ENCODE assay signal across 18 cellular contexts in the genomic region with DNA sequence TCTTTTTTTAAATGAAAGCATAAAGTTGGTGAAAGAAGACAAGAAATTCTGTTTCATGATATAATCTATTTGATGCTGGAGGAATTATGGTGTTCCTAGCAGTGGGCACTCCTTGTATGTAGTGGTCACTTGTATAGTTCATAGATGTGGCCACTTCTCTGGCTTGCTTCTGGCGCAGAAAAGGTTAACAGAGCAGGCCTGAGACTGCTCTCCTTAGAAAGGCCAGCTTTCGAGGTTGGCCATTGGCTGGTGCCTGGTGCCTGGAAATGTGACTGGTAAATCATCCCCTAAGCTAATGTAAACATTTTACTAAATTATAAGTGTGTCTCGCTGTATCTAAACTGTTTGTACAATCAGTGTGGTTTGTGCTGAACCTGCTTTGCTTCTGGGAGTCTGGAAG.
A peak's percentile ranks its signal among the peaks of the same experiment; 100 is the strongest.
DNase-seq lines count a peak whose midpoint lies in the region; ATAC-seq and TF ChIP-seq lines count a peak whose summit lies in the region.
"Had no signal": no experiment of that assay in that cellular context is flagged by ENCODE, and none has a peak within 500 bp of the region (broad histone marks: within the 10 kb centered on the region; RNA-seq: fewer than 3 reads in every experiment).

No MANE protein-coding gene starts in this region.

- H3K27me3 Mint-ChIP-seq in endodermal cell (ENCODE audit: insufficient read depth): no peaks in the 10 kb centered on the region
- H3K27me3 Mint-ChIP-seq in neural progenitor cell (ENCODE audit: insufficient read depth, low read depth): no peaks in the 10 kb centered on the region

- H3K4me1 ChIP-seq in HUES48 (ENCODE audit: control insufficient read depth, insufficient read depth, low read length) (peaks cover 24% of the 10 kb centered on the region), endodermal cell (ENCODE audit: control insufficient read depth, insufficient read depth, low read length) (peaks cover 20% of the 10 kb centered on the region), neural progenitor cell (peaks cover 18% of the 10 kb centered on the region)

- H3K9me3 Mint-ChIP-seq in endodermal cell: no peaks in the 10 kb centered on the region
- H3K9me3 Mint-ChIP-seq in neural progenitor cell: no peaks in the 10 kb centered on the region
- H3K9me3 Mint-ChIP-seq: CD4-positive, alpha-beta T cell; HFFc6 had no signal

- peak; percentile 30 for DNase-seq in NCI-H2081 treated with DMSO at 0.1 percent for 48 hours (lab: John Stamatoyannopoulos, UW)
- peak; percentile 69 for DNase-seq in endodermal cell
- no peak for DNase-seq in neural progenitor cell (ENCODE audit: low spot score)
- no peak for DNase-seq in NCI-H146 treated with DMSO at 0.1 percent for 48 hours (lab: John Stamatoyannopoulos, UW; ENCODE audit: unreplicated experiment)
- no peak for DNase-seq in cerebellar nuclear complex (lab: John Stamatoyannopoulos, UW)
- DNase-seq: CD4-positive, alpha-beta T cell; HFFc6; Karpas-422; MV-4-11; NCI-H1105 treated with DMSO at 0.1 percent for 48 hours; NCI-H1694; SJCRH30; T-helper 1 cell had no signal

- no peak overlapping the region for H3K4me2 ChIP-seq in neural progenitor cell
- H3K4me2 ChIP-seq: BLaER1 had no signal

- H3K4me3 Mint-ChIP-seq in endodermal cell: no peak overlapping the region
- H3K4me3 Mint-ChIP-seq in neural progenitor cell: no peak overlapping the region
- H3K4me3 Mint-ChIP-seq: CD4-positive, alpha-beta T cell; HFFc6 had no signal

- peaks cover 41% of the 10 kb centered on the region for H3K4me1 Mint-ChIP-seq in endodermal cell
- peaks cover 22% of the 10 kb centered on the region for H3K4me1 Mint-ChIP-seq in neural progenitor cell

- no peaks in the 10 kb centered on the region for H4K20me1 ChIP-seq in neural progenitor cell (ENCODE audit: low read depth)
- H4K20me1 ChIP-seq: BLaER1 had no signal

- TF ChIP-seq CTCF in endodermal cell (conservative IDR thresholded peaks at IDR 0.05) (no peak), neural progenitor cell (IDR thresholded peaks at IDR 0.05) (no peak)

- H3K9me3 ChIP-seq in HUES48 (ENCODE audit: control insufficient read depth, insufficient read depth, low read length): no peaks in the 10 kb centered on the region
- H3K9me3 ChIP-seq in endodermal cell (ENCODE audit: control insufficient read depth, low read length): no peaks in the 10 kb centered on the region
- H3K9me3 ChIP-seq in neural progenitor cell (ENCODE audit: low read depth): no peaks in the 10 kb centered on the region
- H3K9me3 ChIP-seq: BLaER1, SJCRH30 had no signal

- peak overlapping the region; percentile 87 for H3K27ac ChIP-seq in HUES48 (ENCODE audit: low read depth, low read length)
- H3K27ac ChIP-seq in endodermal cell (ENCODE audit: low read depth, low read length): no peak overlapping the region
- H3K27ac ChIP-seq in neural progenitor cell: no peak overlapping the region
- H3K27ac ChIP-seq: BLaER1, HL-60, SJCRH30 had no signal

- H3K36me3 Mint-ChIP-seq in endodermal cell (ENCODE audit: low read depth) (no peaks in the 10 kb centered on the region), neural progenitor cell (peaks cover 2% of the 10 kb centered on the region)

- H3K27ac Mint-ChIP-seq in endodermal cell: peak overlapping the region; percentile 89
- H3K27ac Mint-ChIP-seq in neural progenitor cell: peak overlapping the region; percentile 2
- H3K27ac Mint-ChIP-seq: CD4-positive, alpha-beta T cell; HFFc6 had no signal

- peak overlapping the region; percentile 48; the same call in 1 of the 2 replicates for H3K4me3 ChIP-seq in HUES48 (ENCODE audit: low read depth, low read length)
- no peak overlapping the region for H3K4me3 ChIP-seq in endodermal cell (ENCODE audit: low read length)
- H3K4me3 ChIP-seq in neural progenitor cell: no peak overlapping the region
- H3K4me3 ChIP-seq: BLaER1, GM12878, SJCRH30 had no signal

- H3F3A ChIP-seq in neural progenitor cell (ENCODE audit: low read depth): no peaks in the 10 kb centered on the region

- no peak overlapping the region for H3K9ac ChIP-seq in HUES48 (ENCODE audit: low read depth, low read length)
- peak overlapping the region; percentile 59 for H3K9ac ChIP-seq in endodermal cell (ENCODE audit: extremely low read depth, low read length, poor library complexity, severe bottlenecking)
- no peak overlapping the region for H3K9ac ChIP-seq in neural progenitor cell
- H3K9ac ChIP-seq: BLaER1 had no signal

- H3K79me2 ChIP-seq in neural progenitor cell (ENCODE audit: low read depth): no peaks in the 10 kb centered on the region

- no peak for ATAC-seq in HG03280 (IDR thresholded peaks at IDR 0.05; ENCODE audit: unreplicated experiment)
- ATAC-seq: GM12878 had no signal

- H2AFZ ChIP-seq in neural progenitor cell (replicated peaks): no peak overlapping the region

- H3K36me3 ChIP-seq in HUES48 (ENCODE audit: control insufficient read depth, insufficient read depth, low read length): no peaks in the 10 kb centered on the region
- H3K36me3 ChIP-seq in endodermal cell (ENCODE audit: control insufficient read depth, insufficient read depth, low read length): no peaks in the 10 kb centered on the region
- no peaks in the 10 kb centered on the region for H3K36me3 ChIP-seq in neural progenitor cell
- H3K36me3 ChIP-seq: BLaER1, SJCRH30 had no signal

- WGBS in endodermal cell (ENCODE audit: insufficient coverage in 1 of 2, insufficient read length in 1 of 2), 2 experiments: 59% methylated on average over 3 of the region's 3 CpGs; no CpG with 5 or more reads in 1 of the 2 experiments

- H3K27me3 ChIP-seq in HUES48 (ENCODE audit: control insufficient read depth, insufficient read depth, low read length): peaks cover 12% of the 10 kb centered on the region; the same call in 1 of the 2 replicates
- no peaks in the 10 kb centered on the region for H3K27me3 ChIP-seq in endodermal cell (ENCODE audit: control insufficient read depth, insufficient read depth, low read length, poor library complexity, severe bottlenecking)
- no peaks in the 10 kb centered on the region for H3K27me3 ChIP-seq in neural progenitor cell
- H3K27me3 ChIP-seq: BLaER1 had no signal

Comparison
In these comparisons a context has a peak if more than half of its experiments do, and no peak if none do; other contexts are left out.
1. DNase-seq: peak in NCI-H2081 treated with DMSO at 0.1 percent for 48 hours (single experiment) and endodermal cell (single experiment); none in neural progenitor cell (single experiment), NCI-H146 treated with DMSO at 0.1 percent for 48 hours (single experiment) and cerebellar nuclear complex (0 of 2).